Comparison of ENCODE assay signal across 1 cellular context in the genomic region with DNA sequence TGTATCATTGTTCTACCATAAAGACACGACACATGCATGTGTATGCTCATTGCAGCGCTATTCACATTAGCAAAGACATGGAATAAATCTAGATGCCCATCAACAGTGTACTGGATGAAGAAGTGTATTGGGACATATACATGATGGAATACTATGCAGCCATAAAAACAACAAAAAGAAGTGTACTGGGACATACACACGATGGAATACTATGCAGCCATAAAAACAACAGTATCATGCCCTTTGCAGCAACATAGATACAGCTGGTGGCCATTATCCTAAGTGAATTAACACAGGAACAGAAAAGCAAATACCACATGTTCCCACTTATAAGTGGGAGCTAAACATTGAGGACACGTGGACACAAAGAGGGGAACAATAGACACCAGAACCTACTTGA.
TF ChIP-seq lines count a peak whose summit lies in the region.

No MANE protein-coding gene starts in this region.

TF ChIP-seq in HEK293, 187 proteins besides CTCF, POLR2A, EP300 and RAD21 (continued from another document):
- TF ChIP-seq, protein P1, sequence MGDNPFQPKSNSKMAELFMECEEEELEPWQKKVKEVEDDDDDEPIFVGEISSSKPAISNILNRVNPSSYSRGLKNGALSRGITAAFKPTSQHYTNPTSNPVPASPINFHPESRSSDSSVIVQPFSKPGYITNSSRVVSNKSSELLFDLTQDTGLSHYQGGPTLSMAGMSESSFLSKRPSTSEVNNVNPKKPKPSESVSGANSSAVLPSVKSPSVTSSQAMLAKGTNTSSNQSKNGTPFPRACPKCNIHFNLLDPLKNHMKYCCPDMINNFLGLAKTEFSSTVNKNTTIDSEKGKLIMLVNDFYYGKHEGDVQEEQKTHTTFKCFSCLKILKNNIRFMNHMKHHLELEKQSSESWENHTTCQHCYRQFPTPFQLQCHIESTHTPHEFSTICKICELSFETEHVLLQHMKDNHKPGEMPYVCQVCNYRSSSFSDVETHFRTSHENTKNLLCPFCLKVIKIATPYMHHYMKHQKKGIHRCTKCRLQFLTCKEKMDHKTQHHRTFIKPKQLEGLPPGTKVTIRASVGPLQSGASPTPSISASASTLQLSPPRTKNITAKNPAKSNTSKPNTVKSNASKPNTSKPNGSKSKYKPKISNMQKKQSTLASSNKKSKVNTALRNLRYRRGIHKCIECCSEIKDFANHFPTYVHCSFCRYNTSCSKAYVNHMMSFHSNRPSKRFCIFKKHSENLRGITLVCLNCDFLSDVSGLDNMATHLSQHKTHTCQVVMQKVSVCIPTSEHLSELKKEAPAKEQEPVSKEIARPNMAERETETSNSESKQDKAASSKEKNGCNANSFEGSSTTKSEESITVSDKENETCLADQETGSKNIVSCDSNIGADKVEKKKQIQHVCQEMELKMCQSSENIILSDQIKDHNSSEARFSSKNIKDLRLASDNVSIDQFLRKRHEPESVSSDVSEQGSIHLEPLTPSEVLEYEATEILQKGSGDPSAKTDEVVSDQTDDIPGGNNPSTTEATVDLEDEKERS (tag by site-specific recombination; IDR thresholded peaks at IDR 0.05) = peak; percentile 71; the same call in 1 of the 2 replicates
- TF ChIP-seq ZNF202 (tag by site-specific recombination; IDR thresholded peaks at IDR 0.05; ENCODE audit: borderline replicate concordance) = no peak
- TF ChIP-seq, protein P2, sequence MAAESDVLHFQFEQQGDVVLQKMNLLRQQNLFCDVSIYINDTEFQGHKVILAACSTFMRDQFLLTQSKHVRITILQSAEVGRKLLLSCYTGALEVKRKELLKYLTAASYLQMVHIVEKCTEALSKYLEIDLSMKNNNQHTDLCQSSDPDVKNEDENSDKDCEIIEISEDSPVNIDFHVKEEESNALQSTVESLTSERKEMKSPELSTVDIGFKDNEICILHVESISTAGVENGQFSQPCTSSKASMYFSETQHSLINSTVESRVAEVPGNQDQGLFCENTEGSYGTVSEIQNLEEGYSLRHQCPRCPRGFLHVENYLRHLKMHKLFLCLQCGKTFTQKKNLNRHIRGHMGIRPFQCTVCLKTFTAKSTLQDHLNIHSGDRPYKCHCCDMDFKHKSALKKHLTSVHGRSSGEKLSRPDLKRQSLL (tag by site-specific recombination; IDR thresholded peaks at IDR 0.05) = no peak
- no peak for TF ChIP-seq HOXD13 (CRISPR knock-in tag; IDR thresholded peaks at IDR 0.05; ENCODE audit: borderline replicate concordance)
- TF ChIP-seq, protein P3, sequence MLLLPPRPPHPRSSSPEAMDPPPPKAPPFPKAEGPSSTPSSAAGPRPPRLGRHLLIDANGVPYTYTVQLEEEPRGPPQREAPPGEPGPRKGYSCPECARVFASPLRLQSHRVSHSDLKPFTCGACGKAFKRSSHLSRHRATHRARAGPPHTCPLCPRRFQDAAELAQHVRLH (tag by site-specific recombination; IDR thresholded peaks at IDR 0.05) = peak; percentile 74; the same call in 1 of the 2 replicates
- no peak for TF ChIP-seq ZNF221 (tag by site-specific recombination; IDR thresholded peaks at IDR 0.05; ENCODE audit: borderline replicate concordance)
- TF ChIP-seq ZNF350 (tag by site-specific recombination; IDR thresholded peaks at IDR 0.05) = no peak
- TF ChIP-seq, protein P4, sequence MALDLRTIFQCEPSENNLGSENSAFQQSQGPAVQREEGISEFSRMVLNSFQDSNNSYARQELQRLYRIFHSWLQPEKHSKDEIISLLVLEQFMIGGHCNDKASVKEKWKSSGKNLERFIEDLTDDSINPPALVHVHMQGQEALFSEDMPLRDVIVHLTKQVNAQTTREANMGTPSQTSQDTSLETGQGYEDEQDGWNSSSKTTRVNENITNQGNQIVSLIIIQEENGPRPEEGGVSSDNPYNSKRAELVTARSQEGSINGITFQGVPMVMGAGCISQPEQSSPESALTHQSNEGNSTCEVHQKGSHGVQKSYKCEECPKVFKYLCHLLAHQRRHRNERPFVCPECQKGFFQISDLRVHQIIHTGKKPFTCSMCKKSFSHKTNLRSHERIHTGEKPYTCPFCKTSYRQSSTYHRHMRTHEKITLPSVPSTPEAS (tag by site-specific recombination; IDR thresholded peaks at IDR 0.05) = no peak
- no peak for TF ChIP-seq SP2 (tag by site-specific recombination; IDR thresholded peaks at IDR 0.05)
- TF ChIP-seq SALL2 (tag by site-specific recombination; IDR thresholded peaks at IDR 0.05; ENCODE audit: borderline replicate concordance) = no peak
- TF ChIP-seq ZNF146 (tag by site-specific recombination; IDR thresholded peaks at IDR 0.05) = peak; percentile 98
- no peak for TF ChIP-seq ZNF621 (tag by site-specific recombination; IDR thresholded peaks at IDR 0.05)
- no peak for TF ChIP-seq SETDB1 (IDR thresholded peaks at IDR 0.05; ENCODE audit: insufficient read length, low read length)
- no peak for TF ChIP-seq ZNF214 (tag by site-specific recombination; IDR thresholded peaks at IDR 0.05; ENCODE audit: borderline replicate concordance)
- TF ChIP-seq, protein P5, sequence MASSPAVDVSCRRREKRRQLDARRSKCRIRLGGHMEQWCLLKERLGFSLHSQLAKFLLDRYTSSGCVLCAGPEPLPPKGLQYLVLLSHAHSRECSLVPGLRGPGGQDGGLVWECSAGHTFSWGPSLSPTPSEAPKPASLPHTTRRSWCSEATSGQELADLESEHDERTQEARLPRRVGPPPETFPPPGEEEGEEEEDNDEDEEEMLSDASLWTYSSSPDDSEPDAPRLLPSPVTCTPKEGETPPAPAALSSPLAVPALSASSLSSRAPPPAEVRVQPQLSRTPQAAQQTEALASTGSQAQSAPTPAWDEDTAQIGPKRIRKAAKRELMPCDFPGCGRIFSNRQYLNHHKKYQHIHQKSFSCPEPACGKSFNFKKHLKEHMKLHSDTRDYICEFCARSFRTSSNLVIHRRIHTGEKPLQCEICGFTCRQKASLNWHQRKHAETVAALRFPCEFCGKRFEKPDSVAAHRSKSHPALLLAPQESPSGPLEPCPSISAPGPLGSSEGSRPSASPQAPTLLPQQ (tag by site-specific recombination; IDR thresholded peaks at IDR 0.05) = no peak
- no peak for TF ChIP-seq ZNF510 (tag by site-specific recombination; IDR thresholded peaks at IDR 0.05; ENCODE audit: insufficient replicate concordance)
- TF ChIP-seq ZNF785 (tag by site-specific recombination; IDR thresholded peaks at IDR 0.05) = no peak
